Comparison of ENCODE assay signal across 35 cellular contexts in genomic region chr11:95728790-95729189, GRCh38.
"Had no signal": no experiment of that assay in that cellular context is flagged by ENCODE, and none has a peak within 500 bp of the region (broad histone marks: within the 10 kb centered on the region; RNA-seq: fewer than 3 reads in every experiment).

No MANE protein-coding gene starts in this region.

- H3K36me3 ChIP-seq: MG63 had no signal

- DNase-seq: Karpas-422, Kasumi-1, MG63, MM.1S, MV-4-11, NCI-H1048, NCI-H1092, NCI-H1092 treated with DMSO at 0.1 percent for 48 hours, NCI-H1105, NCI-H1105 treated with DMSO at 0.1 percent for 48 hours, NCI-H1417, NCI-H1417 treated with DMSO at 0.1 percent for 48 hours, NCI-H1436, NCI-H1436 treated with DMSO at 0.1 percent for 48 hours, NCI-H146, NCI-H1694, NCI-H1694 treated with DMSO at 0.1 percent for 48 hours, NCI-H187, NCI-H187 treated with DMSO at 0.1 percent for 48 hours, NCI-H1930, NCI-H2029, NCI-H2029 treated with DMSO at 0.1 percent for 48 hours, NCI-H2081, NCI-H2081 treated with DMSO at 0.1 percent for 48 hours, NCI-H2107, NCI-H2171, NCI-H2171 treated with DMSO at 0.1 percent for 48 hours, NCI-H2227 treated with DMSO at 0.1 percent for 48 hours, NCI-H226, NCI-H345, NCI-H446, NCI-H446 treated with DMSO at 0.1 percent for 48 hours, NCI-H510A, NCI-H510A treated with DMSO at 0.1 percent for 48 hours had no signal

- H3K9ac ChIP-seq: KMS-11 had no signal

- H3K9me3 ChIP-seq: MG63 had no signal

- H3K4me3 ChIP-seq: MG63 had no signal

- H3K4me2 ChIP-seq: KMS-11 had no signal

- H3K27ac ChIP-seq: KMS-11 had no signal
